ENCODE assay signal across 33 cellular contexts in genomic region chr11:118638726-118639125, GRCh38. TPM values are rescaled to one million over a fixed set of nuclear protein-coding genes. Genes with fewer than 3 reads are reported as not detected.
"Had no signal": no experiment of that assay in that cellular context is flagged by ENCODE, and none has a peak within 500 bp of the region (broad histone marks: within the 10 kb centered on the region; RNA-seq: fewer than 3 reads in every experiment).

No MANE protein-coding gene starts in this region.

- DNase-seq: activated B cell treated with CpG ODN at 0.5 μM for 24 hours; activated CD4-positive, alpha-beta memory T cell treated with anti-CD3 and anti-CD28 coated beads for 36 hours; activated CD4-positive, alpha-beta T cell treated with anti-CD3 and anti-CD28 coated beads for 4 hours; activated CD4-positive, alpha-beta T cell treated with anti-CD3 and anti-CD28 coated beads, Interleukin-2, amount 50 U/mL, for 1 hour; activated CD4-positive, CD25-positive, alpha-beta regulatory T cell treated with anti-CD3 and anti-CD28 coated beads, Interleukin-2, amount 50 U/mL, for 72 hours; activated CD8-positive, alpha-beta memory T cell treated with anti-CD3 and anti-CD28 coated beads, Interleukin-2, amount 50 U/mL, for 4 hours; activated effector memory CD4-positive, alpha-beta T cell treated with Interleukin-2 at 50 U/mL for 16 hours; activated naive CD4-positive, alpha-beta T cell treated with anti-CD3 and anti-CD28 coated beads, Interleukin-2, amount 10 ng/mL, durations not matched to agents 7 days and 5 days; activated naive CD8-positive, alpha-beta T cell treated with anti-CD3 and anti-CD28 coated beads, Interleukin-2, amount 50 U/mL, for 24 hours; activated T-cell treated with anti-CD3 and anti-CD28 coated beads for 4 hours; activated T-cell treated with anti-CD3 and anti-CD28 coated beads, Interleukin-2, amount 50 U/mL, for 4 hours; aorta; brain microvascular endothelial cell; Kasumi-1; KG1; MG63; NCI-H1092; NCI-H1436 treated with DMSO at 0.1 percent for 48 hours; NCI-H1694 treated with DMSO at 0.1 percent for 48 hours; NCI-H2029; NCI-H345; NCI-H524 treated with DMSO at 0.1 percent for 48 hours; SW 1271; T-helper 1 cell; T-helper 2 cell; T-helper 9 cell had no signal

- H3K27ac ChIP-seq: brain microvascular endothelial cell, VCaP had no signal

- H3K27me3 ChIP-seq: brain microvascular endothelial cell, MG63 had no signal

- H3K4me3 ChIP-seq: MG63 had no signal

- H3K27ac Mint-ChIP-seq: activated B cell treated with CpG ODN at 0.5 μM for 24 hours; activated CD4-positive, alpha-beta memory T cell treated with anti-CD3 and anti-CD28 coated beads for 36 hours; activated naive CD4-positive, alpha-beta T cell treated with anti-CD3 and anti-CD28 coated beads, Interleukin-2, amount 10 ng/mL, durations not matched to agents 7 days and 5 days; activated naive CD8-positive, alpha-beta T cell; activated naive CD8-positive, alpha-beta T cell treated with anti-CD3 and anti-CD28 coated beads, Interleukin-2, amount 50 U/mL, for 24 hours; activated T-helper 1 cell treated with anti-CD3 and anti-CD28 coated beads, Interleukin-12 subunit alpha, Interleukin-12 subunit beta, Interleukin-2, Interleukin-4 antibody, amounts not matched to agents 30 ng/mL and 10 ng/mL and 1 ng/mL, durations not matched to agents 14 hours and 24 hours and 36 hours had no signal

- H3K9me3 Mint-ChIP-seq: activated B cell treated with CpG ODN at 0.5 μM for 24 hours; activated CD4-positive, alpha-beta memory T cell treated with anti-CD3 and anti-CD28 coated beads for 36 hours; activated naive CD4-positive, alpha-beta T cell treated with anti-CD3 and anti-CD28 coated beads, Interleukin-2, amount 10 ng/mL, durations not matched to agents 7 days and 5 days; activated naive CD8-positive, alpha-beta T cell treated with anti-CD3 and anti-CD28 coated beads, Interleukin-2, amount 50 U/mL, for 24 hours; activated T-cell treated with anti-CD3 and anti-CD28 coated beads, Interleukin-2, amount 50 U/mL, for 4 hours; activated T-helper 1 cell treated with anti-CD3 and anti-CD28 coated beads, Interleukin-12 subunit alpha, Interleukin-12 subunit beta, Interleukin-2, Interleukin-4 antibody, amounts not matched to agents 30 ng/mL and 10 ng/mL and 1 ng/mL, durations not matched to agents 14 hours and 24 hours and 36 hours; central memory CD8-positive, alpha-beta T cell had no signal

- H3K4me3 Mint-ChIP-seq: activated B cell treated with CpG ODN at 0.5 μM for 24 hours; activated CD4-positive, alpha-beta memory T cell treated with anti-CD3 and anti-CD28 coated beads for 36 hours; activated naive CD4-positive, alpha-beta T cell treated with anti-CD3 and anti-CD28 coated beads, Interleukin-2, amount 10 ng/mL, durations not matched to agents 7 days and 5 days; activated naive CD8-positive, alpha-beta T cell; activated naive CD8-positive, alpha-beta T cell treated with anti-CD3 and anti-CD28 coated beads, Interleukin-2, amount 50 U/mL, for 24 hours; activated T-cell treated with anti-CD3 and anti-CD28 coated beads, Interleukin-2, amount 50 U/mL, for 4 hours; activated T-helper 1 cell treated with anti-CD3 and anti-CD28 coated beads, Interleukin-12 subunit alpha, Interleukin-12 subunit beta, Interleukin-2, Interleukin-4 antibody, amounts not matched to agents 30 ng/mL and 10 ng/mL and 1 ng/mL, durations not matched to agents 14 hours and 24 hours and 36 hours; central memory CD8-positive, alpha-beta T cell had no signal

- H3K9me3 ChIP-seq: MG63 had no signal

- ATAC-seq: activated naive CD8-positive, alpha-beta T cell treated with anti-CD3 and anti-CD28 coated beads, Interleukin-2, amount 50 U/mL, for 24 hours; activated T-cell treated with anti-CD3 and anti-CD28 coated beads, Interleukin-2, amount 50 U/mL, for 4 hours; Panc1 had no signal

- H3K27me3 Mint-ChIP-seq: activated CD4-positive, alpha-beta memory T cell treated with anti-CD3 and anti-CD28 coated beads for 36 hours; activated naive CD8-positive, alpha-beta T cell; activated naive CD8-positive, alpha-beta T cell treated with anti-CD3 and anti-CD28 coated beads, Interleukin-2, amount 50 U/mL, for 24 hours; central memory CD8-positive, alpha-beta T cell had no signal

- H3K36me3 Mint-ChIP-seq: activated CD4-positive, alpha-beta memory T cell treated with anti-CD3 and anti-CD28 coated beads for 36 hours; activated naive CD4-positive, alpha-beta T cell treated with anti-CD3 and anti-CD28 coated beads, Interleukin-2, amount 10 ng/mL, durations not matched to agents 7 days and 5 days; activated naive CD8-positive, alpha-beta T cell had no signal

- H3K4me1 Mint-ChIP-seq: activated B cell treated with CpG ODN at 0.5 μM for 24 hours; activated naive CD4-positive, alpha-beta T cell treated with anti-CD3 and anti-CD28 coated beads, Interleukin-2, amount 10 ng/mL, durations not matched to agents 7 days and 5 days; activated naive CD8-positive, alpha-beta T cell treated with anti-CD3 and anti-CD28 coated beads, Interleukin-2, amount 50 U/mL, for 24 hours; central memory CD8-positive, alpha-beta T cell had no signal

RNA-seq across cellular contexts. Expression of gene TREH, which starts 40.7 kb away (rescaled TPM):
- total RNA-seq: activated B cell treated with CpG ODN at 0.5 μM for 24 hours; activated CD4-positive, alpha-beta memory T cell treated with anti-CD3 and anti-CD28 coated beads for 36 hours; activated T-cell treated with anti-CD3 and anti-CD28 coated beads, Interleukin-2, amount 50 U/mL, for 4 hours; activated T-helper 1 cell treated with anti-CD3 and anti-CD28 coated beads, Interleukin-12 subunit alpha, Interleukin-12 subunit beta, Interleukin-2, Interleukin-4 antibody, amounts not matched to agents 30 ng/mL and 10 ng/mL and 1 ng/mL, durations not matched to agents 14 hours and 24 hours and 36 hours; aorta; NCI-H460; RPMI7951 had no signal
